Comparison of ENCODE assay signal across 19 cellular contexts in the genomic region with DNA sequence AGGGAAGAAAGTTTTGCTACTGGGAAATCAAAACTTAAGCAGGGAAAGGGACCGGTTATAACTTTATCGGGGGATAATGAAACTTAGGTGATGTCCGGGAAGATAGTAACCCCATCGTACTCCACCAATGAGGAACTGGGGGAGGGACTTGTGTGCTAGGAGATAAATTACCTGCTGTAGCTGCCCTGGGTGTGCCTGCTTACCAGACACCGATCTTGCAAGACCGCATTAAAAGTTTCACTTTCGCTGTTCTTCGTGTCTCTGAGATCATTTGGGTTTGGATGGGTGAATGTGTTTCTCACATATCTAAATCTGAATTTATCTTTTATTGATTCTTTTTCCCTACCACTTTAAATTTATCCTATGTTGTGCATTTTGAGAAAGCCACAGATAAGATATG.
A peak's percentile ranks its signal among the peaks of the same experiment; 100 is the strongest.
DNase-seq lines count a peak whose midpoint lies in the region; ATAC-seq, FAIRE-seq and TF ChIP-seq lines count a peak whose summit lies in the region.
"Had no signal": no experiment of that assay in that cellular context is flagged by ENCODE, and none has a peak within 500 bp of the region (broad histone marks: within the 10 kb centered on the region; RNA-seq: fewer than 3 reads in every experiment).

No MANE protein-coding gene starts in this region.

- H3K27me3 ChIP-seq in Karpas-422 (ENCODE audit: low read length) (no peaks in the 10 kb centered on the region), PC-9 (ENCODE audit: insufficient read depth, low read depth) (no peaks in the 10 kb centered on the region), small intestine (ENCODE audit: control insufficient read depth in 2 of 2, insufficient read depth in 2 of 2, low read length in 2 of 2) (no peaks in the 10 kb centered on the region)

- WGBS in small intestine, 3 donors: 83 to 95% (median 86%) methylated on average over 8 of the region's 8 CpGs

- H4K20me1 ChIP-seq in Karpas-422 (ENCODE audit: insufficient read depth, low read depth, low read length): no peaks in the 10 kb centered on the region
- H4K20me1 ChIP-seq in PC-9 (ENCODE audit: insufficient read depth): no peaks in the 10 kb centered on the region

- CTCF ChIA-PET in PC-9 (lab: Charles Lee): no interaction called here

- no peak for ATAC-seq in GM21390 (IDR thresholded peaks at IDR 0.05; ENCODE audit: unreplicated experiment)
- ATAC-seq: HCT116, HepG2 had no signal

- intact Hi-C loops in PC-9 (cut with micrococcal nuclease; ENCODE audit: unreplicated experiment): loop anchor here (10.0 kb wide), 1 partner anchor 107 kb away; no protein-coding TSS in a partner anchor

- H3K79me2 ChIP-seq in Karpas-422 (ENCODE audit: low read length) (no peaks in the 10 kb centered on the region), PC-9 (ENCODE audit: low read depth) (no peaks in the 10 kb centered on the region)

- H2AFZ ChIP-seq in Karpas-422 (ENCODE audit: low read length) (peak overlapping the region; percentile 70; the same call in 1 of the 2 replicates), PC-9 (peak overlapping the region; percentile 58; the same call in 1 of the 2 replicates)

- H3K4me1 ChIP-seq in Karpas-422 (ENCODE audit: low read length): peaks cover 9% of the 10 kb centered on the region; the same call in 1 of the 2 replicates
- no peaks in the 10 kb centered on the region for H3K4me1 ChIP-seq in PC-9 (replicated peaks; ENCODE audit: insufficient read depth)
- no peaks in the 10 kb centered on the region for H3K4me1 ChIP-seq in small intestine (ENCODE audit: control insufficient read depth in 2 of 2, insufficient read depth in 1 of 2, low read depth in 1 of 2, low read length in 1 of 2)

- POLR2A ChIA-PET in PC-9 (lab: Charles Lee; ENCODE audit: unreplicated experiment): no interaction called here

- no peaks in the 10 kb centered on the region for H3K9me2 ChIP-seq in Karpas-422 (replicated peaks; ENCODE audit: insufficient read depth, low read length)
- H3K9me2 ChIP-seq in PC-9 (ENCODE audit: insufficient read depth): no peaks in the 10 kb centered on the region

- no peaks in the 10 kb centered on the region for H3F3A ChIP-seq in PC-9 (ENCODE audit: insufficient read depth, low read depth)

- H3K4me3 ChIP-seq in Karpas-422 (ENCODE audit: low read length) (peak overlapping the region; percentile 14; the same call in 1 of the 2 replicates), PC-9 (no peak overlapping the region), small intestine (ENCODE audit: low read depth in 1 of 2, low read length in 2 of 2) (no peak overlapping the region)

- H3K27ac ChIP-seq in Karpas-422 (ENCODE audit: low read length) (no peak overlapping the region), PC-9 (no peak overlapping the region), small intestine (ENCODE audit: low read depth in 1 of 2, low read length in 1 of 2) (no peak overlapping the region)

- H3K36me3 ChIP-seq in Karpas-422 (ENCODE audit: insufficient read depth, low read length) (no peaks in the 10 kb centered on the region), PC-9 (ENCODE audit: low read depth) (no peaks in the 10 kb centered on the region), small intestine (ENCODE audit: control insufficient read depth in 2 of 2, insufficient read depth in 2 of 2, low read length in 2 of 2) (no peaks in the 10 kb centered on the region)

- DNase-seq in Daoy (ENCODE audit: low read depth) (peak; percentile 42), Karpas-422 (peak; percentile 52), PC-9 (peak in 1 of 2 experiments; percentile 12), small intestine (peak; percentile 0), NCI-H510A treated with DMSO at 0.1 percent for 48 hours (lab: John Stamatoyannopoulos, UW) (no peak)
- DNase-seq in stimulated activated CD4-positive, alpha-beta T cell treated with anti-CD3 and anti-CD28 coated beads, Interleukin-4, amount 100 ng/mL, for 24 hours: no peak
- DNase-seq: 8988T; ACHN; C1 segment of cervical spinal cord; Calu3; CD4-positive, alpha-beta T cell; DMS79; EL had no signal

- H3K4me2 ChIP-seq in Karpas-422 (ENCODE audit: low read depth, low read length, poor library complexity, severe bottlenecking) (peak overlapping the region; percentile 46), PC-9 (peak overlapping the region; percentile 32; the same call in 1 of the 2 replicates)

- BruUV-seq in PC-9 (replicated peaks; lab: Mats Ljungman, UMichigan): no TSS peak

- H3K9ac ChIP-seq in Karpas-422 (ENCODE audit: low read length): peak overlapping the region; percentile 42

- no peak for TF ChIP-seq CTCF in PC-9 (conservative IDR thresholded peaks at IDR 0.05)

- H3K9me3 ChIP-seq in Karpas-422 (ENCODE audit: low read length): no peaks in the 10 kb centered on the region
- H3K9me3 ChIP-seq in PC-9 (ENCODE audit: insufficient read depth, low read depth): no peaks in the 10 kb centered on the region
- no peaks in the 10 kb centered on the region for H3K9me3 ChIP-seq in small intestine (ENCODE audit: control insufficient read depth, low read depth)

- no peak for FAIRE-seq in small intestine (lab: Jason Lieb, UNC)
- FAIRE-seq: G401.6, H54, HepG2, HTR-8/SVneo had no signal

Comparison
In these comparisons a context has a peak if more than half of its experiments do, and no peak if none do; other contexts are left out.
1. DNase-seq: peak in Daoy (single experiment), Karpas-422 (single experiment) and small intestine (single experiment); none in stimulated activated CD4-positive, alpha-beta T cell treated with anti-CD3 and anti-CD28 coated beads, Interleukin-4, amount 100 ng/mL, for 24 hours (single experiment) and NCI-H510A treated with DMSO at 0.1 percent for 48 hours (single experiment).